ENCODE assay signal across 1 cellular context in genomic region chr7:127587663-127588018, GRCh38.
TF ChIP-seq lines count a peak whose summit lies in the region.

No MANE protein-coding gene starts in this region.

TF ChIP-seq in K562, 482 proteins besides CTCF, POLR2A, EP300 and RAD21 (continued from another document and continues in another):
- TF ChIP-seq SNIP1 (IDR thresholded peaks at IDR 0.05; ENCODE audit: low read depth) (no peak), XRCC5 (IDR thresholded peaks at IDR 0.05; ENCODE audit: low read depth, low read length) (no peak), MTA2 (IDR thresholded peaks at IDR 0.05; ENCODE audit: low read depth) (no peak), MTF1 (CRISPR knock-in tag; IDR thresholded peaks at IDR 0.05; ENCODE audit: borderline replicate concordance) (no peak), ZNF398 (CRISPR knock-in tag; IDR thresholded peaks at IDR 0.05) (no peak), TEAD2 (tag; IDR thresholded peaks at IDR 0.05) (no peak), ZNF449 (CRISPR knock-in tag; IDR thresholded peaks at IDR 0.05) (no peak), TAL1 (IDR thresholded peaks at IDR 0.05) (no peak), KLF16 (IDR thresholded peaks at IDR 0.05) (no peak), IRF2 (CRISPR knock-in tag; IDR thresholded peaks at IDR 0.05) (no peak), ZBTB12 (CRISPR knock-in tag; IDR thresholded peaks at IDR 0.05) (no peak), RBM39 (optimal IDR thresholded peaks at IDR 0.05; ENCODE audit: low read depth, low read length) (no peak), CBFA2T3 (IDR thresholded peaks at IDR 0.05) (no peak), ZNF507 (tag; conservative IDR thresholded peaks at IDR 0.05) (no peak), HSF4 (CRISPR knock-in tag; IDR thresholded peaks at IDR 0.05; ENCODE audit: borderline replicate concordance) (no peak), ZFP1 (CRISPR knock-in tag; IDR thresholded peaks at IDR 0.05) (no peak), ATF4 (CRISPR knock-in tag; IDR thresholded peaks at IDR 0.05) (no peak), KLF13 (tag; IDR thresholded peaks at IDR 0.05; ENCODE audit: borderline replicate concordance, low read depth) (no peak), SIX5 (IDR thresholded peaks at IDR 0.05; ENCODE audit: borderline replicate concordance in 1 of 2, insufficient read depth in 1 of 2, low read depth in 1 of 2, low read length in 2 of 2) (no peak), ZHX1 (conservative IDR thresholded peaks at IDR 0.05; ENCODE audit: low read length) (no peak), NFATC3 (IDR thresholded peaks at IDR 0.05) (no peak), FOXJ3 (CRISPR knock-in tag; IDR thresholded peaks at IDR 0.05) (no peak), USF2 (CRISPR knock-in tag; IDR thresholded peaks at IDR 0.05) (no peak), ELF4 (CRISPR knock-in tag; IDR thresholded peaks at IDR 0.05) (no peak), SNRNP70 (optimal IDR thresholded peaks at IDR 0.05; ENCODE audit: low read depth, low read length) (no peak), ZNF436 (CRISPR knock-in tag; IDR thresholded peaks at IDR 0.05) (no peak), MCM3 (IDR thresholded peaks at IDR 0.05) (no peak), ZFPM2 (CRISPR knock-in tag; IDR thresholded peaks at IDR 0.05) (no peak), MCM5 (IDR thresholded peaks at IDR 0.05; ENCODE audit: low read depth) (no peak), MYNN (IDR thresholded peaks at IDR 0.05) (no peak), MYNN (CRISPR knock-in tag; IDR thresholded peaks at IDR 0.05) (no peak), TBP (optimal IDR thresholded peaks at IDR 0.05; ENCODE audit: low read depth, low read length) (no peak), CHD2 (IDR thresholded peaks at IDR 0.05; ENCODE audit: low read depth, low read length) (no peak), ETS2 (tag; IDR thresholded peaks at IDR 0.05; ENCODE audit: borderline replicate concordance, poor library complexity, severe bottlenecking) (no peak), E2F5 (CRISPR knock-in tag; IDR thresholded peaks at IDR 0.05) (no peak), BRF2 (IDR thresholded peaks at IDR 0.05; ENCODE audit: borderline replicate concordance, insufficient read depth, insufficient read length) (no peak), ZNF146 (CRISPR knock-in tag; IDR thresholded peaks at IDR 0.05; ENCODE audit: unreplicated experiment) (no peak), DPF2 (IDR thresholded peaks at IDR 0.05) (no peak), RREB1 (CRISPR knock-in tag; IDR thresholded peaks at IDR 0.05) (no peak), FUS (optimal IDR thresholded peaks at IDR 0.05; ENCODE audit: low read depth, low read length) (no peak), RBBP5 (IDR thresholded peaks at IDR 0.05; ENCODE audit: borderline replicate concordance, insufficient read depth, low read length, poor library complexity, severe bottlenecking) (no peak), ZNF57 (CRISPR knock-in tag; IDR thresholded peaks at IDR 0.05) (no peak), ZNF644 (tag; IDR thresholded peaks at IDR 0.05; ENCODE audit: low read depth) (no peak), TAF15 (IDR thresholded peaks at IDR 0.05; ENCODE audit: low read depth, low read length) (no peak), ZNF512 (tag; IDR thresholded peaks at IDR 0.05) (no peak), ZNF143 (CRISPR knock-in tag; IDR thresholded peaks at IDR 0.05) (no peak), CEBPB (tag; IDR thresholded peaks at IDR 0.05) (no peak), JUN (IDR thresholded peaks at IDR 0.05; ENCODE audit: borderline replicate concordance, low read depth, low read length) (no peak), JUN (CRISPR knock-in tag; IDR thresholded peaks at IDR 0.05; ENCODE audit: borderline replicate concordance) (no peak), NR1H2 (CRISPR knock-in tag; IDR thresholded peaks at IDR 0.05) (no peak), CBX1 (IDR thresholded peaks at IDR 0.05; ENCODE audit: low read depth) (no peak), ADNP (tag; IDR thresholded peaks at IDR 0.05) (no peak)
